Comparison of ENCODE assay signal across 8 cellular contexts in the genomic region with DNA sequence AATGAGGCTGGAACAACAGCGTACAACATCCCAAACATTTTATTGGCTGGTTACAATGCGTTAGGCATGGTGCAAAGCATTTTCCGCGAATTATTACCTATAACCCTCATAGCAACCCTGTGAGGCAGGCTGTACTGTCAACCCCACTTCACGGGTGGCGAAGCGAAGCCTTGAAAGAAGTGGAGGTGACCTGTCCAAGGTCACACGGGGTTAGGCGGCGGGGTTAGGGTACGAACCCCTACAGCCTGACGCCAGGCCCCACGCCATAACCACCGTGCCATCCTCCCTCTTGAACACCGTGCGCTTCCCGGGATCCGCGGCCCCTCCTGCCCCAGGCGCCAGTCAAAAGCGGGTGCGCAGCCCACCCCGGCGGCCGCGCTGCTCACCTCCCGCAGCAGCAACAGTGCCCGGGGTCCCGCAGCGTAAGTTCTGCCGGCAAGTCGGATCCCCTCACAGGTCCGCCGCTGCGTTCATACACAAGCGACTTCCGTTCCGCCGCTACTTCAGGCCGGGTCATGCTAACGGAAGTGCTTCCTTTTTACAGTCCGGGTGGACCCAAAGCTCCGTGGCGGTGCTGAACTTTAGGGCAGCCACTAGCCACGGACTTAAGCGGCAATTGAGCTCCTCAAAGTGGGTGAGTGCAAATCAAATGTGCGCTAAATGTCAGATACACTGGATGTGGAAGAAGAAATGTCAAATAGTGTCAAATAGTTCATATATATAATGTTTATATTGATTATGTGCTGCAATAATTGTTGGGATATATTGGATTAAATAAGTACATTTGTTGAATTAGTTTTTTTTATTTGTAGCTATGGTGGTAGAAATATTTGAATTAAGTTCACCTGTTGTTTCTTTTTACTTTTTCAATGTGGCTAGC. TPM values are rescaled to one million over a fixed set of nuclear protein-coding genes. Genes with fewer than 3 reads are reported as not detected.
DNase-seq lines count a peak whose midpoint lies in the region; ATAC-seq, FAIRE-seq and TF ChIP-seq lines count a peak whose summit lies in the region.

A gene with protein sequence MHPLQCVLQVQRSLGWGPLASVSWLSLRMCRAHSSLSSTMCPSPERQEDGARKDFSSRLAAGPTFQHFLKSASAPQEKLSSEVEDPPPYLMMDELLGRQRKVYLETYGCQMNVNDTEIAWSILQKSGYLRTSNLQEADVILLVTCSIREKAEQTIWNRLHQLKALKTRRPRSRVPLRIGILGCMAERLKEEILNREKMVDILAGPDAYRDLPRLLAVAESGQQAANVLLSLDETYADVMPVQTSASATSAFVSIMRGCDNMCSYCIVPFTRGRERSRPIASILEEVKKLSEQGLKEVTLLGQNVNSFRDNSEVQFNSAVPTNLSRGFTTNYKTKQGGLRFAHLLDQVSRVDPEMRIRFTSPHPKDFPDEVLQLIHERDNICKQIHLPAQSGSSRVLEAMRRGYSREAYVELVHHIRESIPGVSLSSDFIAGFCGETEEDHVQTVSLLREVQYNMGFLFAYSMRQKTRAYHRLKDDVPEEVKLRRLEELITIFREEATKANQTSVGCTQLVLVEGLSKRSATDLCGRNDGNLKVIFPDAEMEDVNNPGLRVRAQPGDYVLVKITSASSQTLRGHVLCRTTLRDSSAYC (minus strand): TSS at position 478 of the 880 bp plus-strand sequence. CDS start 4,455 bp downstream, outside the sequence.

- TF ChIP-seq CTCF in kidney (IDR thresholded peaks at IDR 0.05; ENCODE audit: borderline replicate concordance, extremely low read depth, insufficient read depth): no peak

- H3K79me2 ChIP-seq in ACC112 (ENCODE audit: control insufficient read depth, insufficient read depth, low read length, unreplicated experiment): peaks cover 53% of the 10 kb centered on the region

- ATAC-seq in GM18870 (IDR thresholded peaks at IDR 0.05; ENCODE audit: unreplicated experiment): peak; percentile 69
- ATAC-seq in HG03342 (IDR thresholded peaks at IDR 0.05; ENCODE audit: unreplicated experiment): peak; percentile 76

- no peaks in the 10 kb centered on the region for H3K27me3 ChIP-seq in ACC112 (ENCODE audit: insufficient read depth, low read length)

- H3K9me3 ChIP-seq in kidney (ENCODE audit: control insufficient read depth in 1 of 2, low read length in 2 of 2): no peaks in the 10 kb centered on the region

- intact Hi-C loops in kidney (cut with DNase I): no loop called here

- H3K4me1 ChIP-seq in ACC112 (ENCODE audit: control insufficient read depth, insufficient read depth, low read length, unreplicated experiment) (peaks cover 7% of the 10 kb centered on the region), kidney (ENCODE audit: control insufficient read depth in 1 of 2, insufficient read depth in 1 of 2, low read depth in 1 of 2, low read length in 2 of 2) (peaks cover 10 to 18% of the 10 kb centered on the region in 2 donors)

- peak within 1 kb of the TSS; percentile 81 to 99 for H3K9ac ChIP-seq in kidney (ENCODE audit: low read length in 2 of 2)

- H3K4me3 ChIP-seq in ACC112 (ENCODE audit: low read depth, low read length) (peak within 1 kb of the TSS; percentile 96), kidney (ENCODE audit: low read length in 2 of 2) (peak within 1 kb of the TSS; percentile 99 to 100)

- no peak for FAIRE-seq in kidney (lab: Jason Lieb, UNC)

- H3K36me3 ChIP-seq in ACC112 (ENCODE audit: insufficient read depth, low read length) (peaks cover 3% of the 10 kb centered on the region; the same call in 1 of the 2 replicates), kidney (ENCODE audit: control insufficient read depth in 1 of 2, insufficient read depth in 2 of 2, low read length in 2 of 2) (no peaks in the 10 kb centered on the region)

- peak within 1 kb of the TSS; percentile 93 for H2AFZ ChIP-seq in ACC112 (ENCODE audit: low read length, unreplicated experiment)

- DNase-seq in NCI-H446 treated with DMSO at 0.1 percent for 48 hours (lab: John Stamatoyannopoulos, UW) (peak; percentile 78), cerebellar cortex (ENCODE audit: low spot score) (peak; percentile 91), kidney (peak; percentile 93)
- DNase-seq in activated CD4-positive, CD25-positive, alpha-beta regulatory T cell treated with anti-CD3 and anti-CD28 coated beads, Interleukin-2, amount 50 U/mL, for 72 hours: peak; percentile 81
- peak; percentile 80 to 82 (median 80) for DNase-seq in stimulated activated CD4-positive, alpha-beta T cell treated with anti-CD3 and anti-CD28 coated beads, Interleukin-12 subunit alpha, Interleukin-12 subunit beta, amount 100 ng/mL, for 48 hours (ENCODE audit: low read depth in 2 of 3, low spot score in 1 of 3)

- H3K27ac ChIP-seq in ACC112 (ENCODE audit: low read depth, low read length) (no peak within 1 kb of the TSS), kidney (ENCODE audit: low read depth in 2 of 2, low read length in 2 of 2) (no peak within 1 kb of the TSS)

RNA-seq across cellular contexts. Expression of the gene that starts here (rescaled TPM):
- total RNA-seq in kidney: 25.2 TPM
- polyA plus RNA-seq in kidney (ENCODE audit: insufficient read depth, low read depth, low replicate concordance): 34.4 TPM
